8 cellular contexts compared by ENCODE assay signal in genomic region chr17:44503080-44503842, GRCh38. TPM values are rescaled to one million over a fixed set of nuclear protein-coding genes. Genes with fewer than 3 reads are reported as not detected.
DNase-seq lines count a peak whose midpoint lies in the region; ATAC-seq and TF ChIP-seq lines count a peak whose summit lies in the region.

TSS of gene GPATCH8 (minus strand) at chr17:44503406. CDS start at chr17:44503370, 36 bp downstream.

- peak; percentile 99 for DNase-seq in AG08396 (ENCODE audit: low spot score)
- peak; percentile 93 for DNase-seq in NCI-H345 (lab: John Stamatoyannopoulos, UW)
- DNase-seq in activated B cell treated with CpG ODN at 0.5 μM for 24 hours = peak; percentile 96
- DNase-seq in cardiac fibroblast (ENCODE audit: low read depth in 2 of 2) = peak; percentile 93 to 98
- peak; percentile 94 for DNase-seq in inferior parietal cortex (ENCODE audit: extremely low spot score)
- peak; percentile 96 for DNase-seq in spleen

- peaks cover 0 to 8% (median 0%) of the 10 kb centered on the region in 6 donors for H3K36me3 ChIP-seq in spleen

- TF ChIP-seq POLR2A in spleen (IDR thresholded peaks at IDR 0.05) = peak in 1 of 3 donors; percentile 42

- H3K4me3 Mint-ChIP-seq in activated B cell treated with CpG ODN at 0.5 μM for 24 hours = peak within 1 kb of the TSS; percentile 98

- peak within 1 kb of the TSS; percentile 83 to 92 (median 88) for H3K27ac ChIP-seq in spleen

- TF ChIP-seq CTCF in activated B cell treated with CpG ODN at 0.5 μM for 24 hours (IDR thresholded peaks at IDR 0.05) = no peak
- no peak for TF ChIP-seq CTCF in cardiac fibroblast (IDR thresholded peaks at IDR 0.05; ENCODE audit: low read depth, low read length)
- peak in 1 of 11 experiments; percentile 23 for TF ChIP-seq CTCF in spleen (IDR thresholded peaks at IDR 0.05 in 8 of 11, conservative IDR thresholded peaks at IDR 0.05 in 3 of 11)

- H3K4me1 ChIP-seq in spleen = peaks cover 29 to 56% (median 53%) of the 10 kb centered on the region in 6 donors

- ATAC-seq in GM19023 (IDR thresholded peaks at IDR 0.05; ENCODE audit: unreplicated experiment) (peak; percentile 90), HG03196 (IDR thresholded peaks at IDR 0.05; ENCODE audit: unreplicated experiment) (peak; percentile 86), activated B cell treated with CpG ODN at 0.5 μM for 24 hours (ENCODE audit: low read depth) (peak; percentile 90)

- H3K4me3 ChIP-seq in cardiac fibroblast (replicated peaks in 1 of 2; ENCODE audit: low read depth in 2 of 2, low read length in 2 of 2) = peak within 1 kb of the TSS; percentile 92 to 96
- peak within 1 kb of the TSS; percentile 73 to 91 (median 84) for H3K4me3 ChIP-seq in spleen

- no peaks in the 10 kb centered on the region for H3K9me3 Mint-ChIP-seq in activated B cell treated with CpG ODN at 0.5 μM for 24 hours

- peak within 1 kb of the TSS; percentile 95 for H3K27ac Mint-ChIP-seq in activated B cell treated with CpG ODN at 0.5 μM for 24 hours

- peaks cover 40% of the 10 kb centered on the region for H3K4me1 Mint-ChIP-seq in activated B cell treated with CpG ODN at 0.5 μM for 24 hours

- POLR2A ChIA-PET in activated B cell treated with CpG ODN at 0.5 μM for 24 hours (lab: Charles Lee) = interaction anchor here (0.6 to 1.7 kb wide), 14 partner anchors 9 to 1657 kb away, joined by 3 to 8 read pairs (median 4); partner anchors contain the start of genes ATXN7L3, CCDC43, EFTUD2 and FZD2

- peaks cover 0 to 19% (median 0%) of the 10 kb centered on the region in 7 donors for H3K27me3 ChIP-seq in spleen (replicated peaks in 1 of 7)

- CTCF ChIA-PET in activated B cell treated with CpG ODN at 0.5 μM for 24 hours (lab: Charles Lee) = no interaction called here

- WGBS in spleen, 5 donors = 0 to 1% (median 1%) methylated on average over 48 to 73 of the region's 73 CpGs

- peaks cover 7% of the 10 kb centered on the region for H3K27me3 Mint-ChIP-seq in activated B cell treated with CpG ODN at 0.5 μM for 24 hours

- intact Hi-C loops in activated B cell treated with CpG ODN at 0.5 μM for 24 hours (cut with micrococcal nuclease) (loop anchor here (2.0 to 10.0 kb wide), 5 partner anchors 54 to 559 kb away; partner anchors contain the start of genes FZD2, HDAC5, NMT1 and TMEM101), spleen (cut with DNase I; ENCODE audit: low total_unique reads) (no loop called here)

- no peaks in the 10 kb centered on the region for H3K9me3 ChIP-seq in spleen

- peaks cover 12% of the 10 kb centered on the region for H3K36me3 Mint-ChIP-seq in activated B cell treated with CpG ODN at 0.5 μM for 24 hours (ENCODE audit: low read depth)

RNA-seq across cellular contexts. Expression of gene GPATCH8, which starts in this region (rescaled TPM):
- total RNA-seq in activated B cell treated with CpG ODN at 0.5 μM for 24 hours = 62.2 and 64.5 TPM in 2 replicates
- 10 to 100 TPM; 48.4 to 66.3 (median 60.5) TPM for total RNA-seq in spleen
- polyA plus RNA-seq in spleen = 1 to 10 TPM; 4.8 to 9.1 (median 5.3) TPM

Comparison
In these comparisons a context has a peak if more than half of its experiments do, and no peak if none do; other contexts are left out.
1. Peak in every context shown above with its lines: DNase-seq, ATAC-seq, H3K4me3 ChIP-seq and H3K27ac ChIP-seq.